23 cellular contexts compared by ENCODE assay signal in the genomic region with DNA sequence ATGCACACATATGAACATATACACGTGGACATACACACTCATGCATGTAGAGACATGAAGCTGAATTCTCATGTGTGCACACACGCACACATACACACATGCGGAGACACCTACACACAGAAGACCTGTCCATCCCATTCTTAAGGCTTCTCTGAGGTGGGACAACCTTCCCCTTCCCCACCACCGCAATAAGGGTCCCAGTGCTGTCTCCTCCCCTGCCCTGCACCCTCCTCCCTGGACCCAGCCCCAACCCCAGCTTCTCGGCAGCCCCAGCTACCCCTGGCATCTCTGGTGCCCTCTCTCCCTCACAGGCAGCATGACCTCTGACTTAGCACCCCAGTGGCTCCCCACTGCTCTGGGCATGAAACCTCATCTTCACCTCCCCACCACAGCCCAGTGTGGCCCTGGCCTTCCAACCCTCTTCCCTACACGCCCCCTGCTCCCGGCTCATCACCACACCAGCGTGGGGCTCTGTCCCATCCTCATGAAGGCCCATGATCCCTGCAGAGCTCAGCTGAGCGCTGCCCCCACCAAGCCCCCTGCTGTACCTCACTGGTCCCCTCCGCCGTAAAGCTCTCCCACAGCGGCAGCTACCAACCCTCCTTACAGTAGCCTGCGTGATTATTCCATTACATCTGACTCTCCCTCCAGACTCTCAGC.
DNase-seq lines count a peak whose midpoint lies in the region; ATAC-seq and TF ChIP-seq lines count a peak whose summit lies in the region.
"Had no signal": no experiment of that assay in that cellular context is flagged by ENCODE, and none has a peak within 500 bp of the region (broad histone marks: within the 10 kb centered on the region; RNA-seq: fewer than 3 reads in every experiment).

No MANE protein-coding gene starts in this region.

- H3K9me3 Mint-ChIP-seq in stimulated activated memory B cell treated with anti-CD40 and anti-IgM and Interleukin-4, amounts not matched to agents 10 μg/mL and 1 μg/mL and 100 μg/mL, for 72 hours = peaks cover 8% of the 10 kb centered on the region
- H3K9me3 Mint-ChIP-seq: CD4-positive, alpha-beta T cell had no signal

- TF ChIP-seq CTCF in HEK293 (tag by site-specific recombination; IDR thresholded peaks at IDR 0.05) (0 out of 2 replicates have a peak, but pooled peaks have one; percentile 12), lung (IDR thresholded peaks at IDR 0.05; ENCODE audit: control extremely low read depth, extremely low read depth) (no peak)

- peak; percentile 15 for DNase-seq in D341Med (ENCODE audit: low spot score)
- peak; percentile 7 for DNase-seq in lung (ENCODE audit: low spot score)
- DNase-seq in 8988T = no peak
- DNase-seq in putamen (ENCODE audit: low spot score) = no peak
- DNase-seq: AML-193; CD4-positive, alpha-beta T cell; COR-L47; GOT3; NCI-H1048; NCI-H1417; NCI-H1694; NCI-H2029 treated with DMSO at 0.1 percent for 48 hours; NCI-H2227 treated with DMSO at 0.1 percent for 48 hours; NCI-H526 treated with DMSO at 0.1 percent for 48 hours; Right ventricle myocardium superior; RPMI8226 had no signal

- CTCF ChIA-PET in HEK293 (lab: Yijun Ruan, JAX) = interaction anchor here (0.5 kb wide), 1 partner anchor 55 kb away, joined by 4 read pairs; no protein-coding TSS in a partner anchor

- H3K36me3 Mint-ChIP-seq in stimulated activated memory B cell treated with anti-CD40 and anti-IgM and Interleukin-4, amounts not matched to agents 10 μg/mL and 1 μg/mL and 100 μg/mL, for 72 hours = no peaks in the 10 kb centered on the region

- no peak overlapping the region for H3K27ac Mint-ChIP-seq in stimulated activated memory B cell treated with anti-CD40 and anti-IgM and Interleukin-4, amounts not matched to agents 10 μg/mL and 1 μg/mL and 100 μg/mL, for 72 hours
- H3K27ac Mint-ChIP-seq: CD4-positive, alpha-beta T cell had no signal

- H3K4me1 ChIP-seq in HEK293 (ENCODE audit: control insufficient read depth, insufficient read depth, low read length) (no peaks in the 10 kb centered on the region), lung (ENCODE audit: control insufficient read depth in 2 of 2, insufficient read depth in 2 of 2, low read length in 2 of 2) (no peaks in the 10 kb centered on the region)
- H3K4me1 ChIP-seq: SJSA1 had no signal

- 88 to 94% methylated on average over 13 of the region's 13 CpGs for WGBS in lung, 2 donors

- H3K27ac ChIP-seq in HEK293 (ENCODE audit: extremely low read depth, low read depth, low read length) (no peak overlapping the region), lung (ENCODE audit: low read depth in 1 of 2, low read length in 1 of 2) (no peak overlapping the region)
- H3K27ac ChIP-seq: BLaER1 treated with 17β-estradiol and CSF1 and Interleukin-3, amounts not matched to agents 10 nM and 100 nM; SJSA1 had no signal

- ATAC-seq in lung (ENCODE audit: insufficient read depth, low FRiP score) = no peak
- ATAC-seq in stimulated activated memory B cell treated with anti-CD40 and anti-IgM and Interleukin-4, amounts not matched to agents 10 μg/mL and 1 μg/mL and 100 μg/mL, for 72 hours = peak; percentile 5
- ATAC-seq in HG02970 (IDR thresholded peaks at IDR 0.05; ENCODE audit: low FRiP score, unreplicated experiment) = no peak
- ATAC-seq: GM12878, HCT116 had no signal

- no peaks in the 10 kb centered on the region for H3K27me3 Mint-ChIP-seq in stimulated activated memory B cell treated with anti-CD40 and anti-IgM and Interleukin-4, amounts not matched to agents 10 μg/mL and 1 μg/mL and 100 μg/mL, for 72 hours
- H3K27me3 Mint-ChIP-seq: CD4-positive, alpha-beta T cell had no signal

- H3K36me3 ChIP-seq in HEK293 (ENCODE audit: control insufficient read depth in 2 of 2, insufficient read depth in 1 of 2, low read length in 2 of 2) (no peaks in the 10 kb centered on the region; a peak in 1 of 3 replicates), lung (ENCODE audit: control insufficient read depth in 2 of 2, insufficient read depth in 2 of 2, low read length in 2 of 2) (no peaks in the 10 kb centered on the region)
- H3K36me3 ChIP-seq: BLaER1 treated with 17β-estradiol and CSF1 and Interleukin-3, amounts not matched to agents 10 nM and 100 nM; SJSA1 had no signal

- H3K4me3 ChIP-seq in HEK293 (ENCODE audit: low read depth, low read length) = no peak overlapping the region
- no peak overlapping the region for H3K4me3 ChIP-seq in lung
- H3K4me3 ChIP-seq: BLaER1 treated with 17β-estradiol and CSF1 and Interleukin-3, amounts not matched to agents 10 nM and 100 nM; GM12878; SJSA1 had no signal

- H3K27me3 ChIP-seq in lung (ENCODE audit: control insufficient read depth, insufficient read depth) = no peaks in the 10 kb centered on the region
- H3K27me3 ChIP-seq: BLaER1 treated with 17β-estradiol and CSF1 and Interleukin-3, amounts not matched to agents 10 nM and 100 nM; SJSA1 had no signal

- POLR2A ChIA-PET in HEK293 (lab: Yijun Ruan, JAX) = no interaction called here

- no peak overlapping the region for H3K4me3 Mint-ChIP-seq in stimulated activated memory B cell treated with anti-CD40 and anti-IgM and Interleukin-4, amounts not matched to agents 10 μg/mL and 1 μg/mL and 100 μg/mL, for 72 hours
- H3K4me3 Mint-ChIP-seq: CD4-positive, alpha-beta T cell had no signal

- no peaks in the 10 kb centered on the region for H3K9me3 ChIP-seq in HEK293 (ENCODE audit: control insufficient read depth, insufficient read depth, low read depth, low read length)
- peaks cover 0 to 14% of the 10 kb centered on the region in 2 donors for H3K9me3 ChIP-seq in lung (ENCODE audit: control insufficient read depth in 2 of 2, insufficient read depth in 1 of 2, low read length in 1 of 2)
- H3K9me3 ChIP-seq: BLaER1 treated with 17β-estradiol and CSF1 and Interleukin-3, amounts not matched to agents 10 nM and 100 nM; SJSA1 had no signal

- no peaks in the 10 kb centered on the region for H3K4me1 Mint-ChIP-seq in stimulated activated memory B cell treated with anti-CD40 and anti-IgM and Interleukin-4, amounts not matched to agents 10 μg/mL and 1 μg/mL and 100 μg/mL, for 72 hours

TF ChIP-seq in HEK293, 187 proteins besides CTCF, POLR2A, EP300 and RAD21:
- TF ChIP-seq ZNF76 (tag by site-specific recombination; IDR thresholded peaks at IDR 0.05; ENCODE audit: borderline replicate concordance, low read depth) (no peak), ZIC2 (tag by site-specific recombination; IDR thresholded peaks at IDR 0.05) (peak; percentile 50), ZNF433 (tag by site-specific recombination; IDR thresholded peaks at IDR 0.05; ENCODE audit: low read depth) (no peak)

Comparison
In these comparisons a context has a peak if more than half of its experiments do, and no peak if none do; other contexts are left out.
1. DNase-seq: peak in D341Med (single experiment) and lung (single experiment); none in 8988T (single experiment) and putamen (single experiment).